In genomic region chr5:171850354-171850947, GRCh38 we compare ENCODE assay signal across 10 cellular contexts.
A peak's percentile ranks its signal among the peaks of the same experiment; 100 is the strongest.
DNase-seq lines count a peak whose midpoint lies in the region; ATAC-seq, FAIRE-seq and TF ChIP-seq lines count a peak whose summit lies in the region.
"Had no signal": no experiment of that assay in that cellular context is flagged by ENCODE, and none has a peak within 500 bp of the region (broad histone marks: within the 10 kb centered on the region; RNA-seq: fewer than 3 reads in every experiment).

No MANE protein-coding gene starts in this region.

- peak; percentile 42 to 78 (median 61) for TF ChIP-seq CTCF in K562 (IDR thresholded peaks at IDR 0.05 in 2 of 3, conservative IDR thresholded peaks at IDR 0.05 in 1 of 3; ENCODE audit: insufficient read depth in 2 of 3, low read depth in 1 of 3, low read length in 3 of 3)

- FAIRE-seq in K562 (lab: Jason Lieb, UNC): peak; percentile 67

- no peak for TF ChIP-seq POLR2A in K562 (conservative IDR thresholded peaks at IDR 0.05)

- peaks cover 2% of the 10 kb centered on the region for H3K79me1 ChIP-seq in mesenchymal stem cell (replicated peaks; ENCODE audit: low read length, poor library complexity, severe bottlenecking)

- 35% methylated on average over 7 of the region's 9 CpGs for WGBS in K562 (ENCODE audit: insufficient coverage, low coverage, missing lambda C conversion rate)
- 69% methylated on average over 7 of the region's 9 CpGs for WGBS in mesenchymal stem cell

- no peak overlapping the region for H2BK120ac ChIP-seq in mesenchymal stem cell (ENCODE audit: low read depth, low read length)

- H3K4me1 ChIP-seq in Karpas-422 (ENCODE audit: low read length) (no peaks in the 10 kb centered on the region), K562 (replicated peaks in 1 of 2; ENCODE audit: control insufficient read depth in 2 of 2, insufficient read depth in 2 of 2, low read length in 2 of 2) (peaks cover 0 to 11% of the 10 kb centered on the region in 2 experiments; a peak in 3 of 5 replicates), mesenchymal stem cell (ENCODE audit: control insufficient read depth, insufficient read depth, low read depth, low read length) (peaks cover 2% of the 10 kb centered on the region)
- H3K4me1 ChIP-seq: uterus had no signal

- no peak overlapping the region for H3K4me2 ChIP-seq in Karpas-422 (ENCODE audit: low read depth, low read length, poor library complexity, severe bottlenecking)
- no peak overlapping the region for H3K4me2 ChIP-seq in K562 (ENCODE audit: insufficient read depth, low read length)
- H3K4me2 ChIP-seq in mesenchymal stem cell (ENCODE audit: low read length, poor library complexity, severe bottlenecking): no peak overlapping the region

- H3K4me3 ChIP-seq in Karpas-422 (ENCODE audit: low read length) (no peak overlapping the region), K562 (no peak overlapping the region), mesenchymal stem cell (ENCODE audit: insufficient read depth in 1 of 2, low read depth in 1 of 2, low read length in 2 of 2) (peak overlapping the region in 1 of 2 experiments; percentile 8)
- H3K4me3 ChIP-seq: spleen, uterus had no signal

- H3K9me3 ChIP-seq in Karpas-422 (ENCODE audit: low read length) (no peaks in the 10 kb centered on the region), K562 (replicated peaks; ENCODE audit: control insufficient read depth, insufficient read depth, low read depth, low read length) (no peaks in the 10 kb centered on the region), mesenchymal stem cell (ENCODE audit: control insufficient read depth, low read length) (no peaks in the 10 kb centered on the region)
- H3K9me3 ChIP-seq: spleen, uterus had no signal

- H3K9me2 ChIP-seq in Karpas-422 (replicated peaks; ENCODE audit: insufficient read depth, low read length): no peaks in the 10 kb centered on the region

- H4K20me1 ChIP-seq in Karpas-422 (ENCODE audit: insufficient read depth, low read depth, low read length) (no peaks in the 10 kb centered on the region), K562 (replicated peaks; ENCODE audit: control insufficient read depth, insufficient read depth, low read length) (no peaks in the 10 kb centered on the region; the same call in 1 of the 2 replicates)

- no peak overlapping the region for H2BK15ac ChIP-seq in mesenchymal stem cell (ENCODE audit: low read depth, poor library complexity, severe bottlenecking)

- in situ Hi-C loops in K562 (cut with MboI): no loop called here

- H2BK5ac ChIP-seq in mesenchymal stem cell (ENCODE audit: low read depth, low read length, poor library complexity, severe bottlenecking): no peak overlapping the region

- no peaks in the 10 kb centered on the region for H3K9me1 ChIP-seq in K562 (ENCODE audit: control insufficient read depth, insufficient read depth, low read length)

- H3K23ac ChIP-seq in mesenchymal stem cell (ENCODE audit: low read length in 2 of 2): no peak overlapping the region

- no peak overlapping the region for H4K91ac ChIP-seq in mesenchymal stem cell (ENCODE audit: low read length)

- H3K27me3 ChIP-seq in Karpas-422 (ENCODE audit: low read length) (no peaks in the 10 kb centered on the region), K562 (ENCODE audit: control insufficient read depth in 2 of 2, insufficient read depth in 2 of 2, low read length in 2 of 2) (no peaks in the 10 kb centered on the region), mesenchymal stem cell (ENCODE audit: control insufficient read depth in 1 of 2, insufficient read depth in 1 of 2, low read length in 2 of 2) (no peaks in the 10 kb centered on the region)
- H3K27me3 ChIP-seq: spleen, uterus had no signal

- POLR2A ChIA-PET in K562 (lab: Yijun Ruan, JAX): no interaction called here

- peak in 1 of 2 experiments; percentile 56; a peak in 2 of 4 replicates for TF ChIP-seq RAD21 in K562 (CRISPR knock-in tag; conservative IDR thresholded peaks at IDR 0.05 in 1 of 2, IDR thresholded peaks at IDR 0.05 in 1 of 2)

- no peak for TF ChIP-seq EP300 in K562 (IDR thresholded peaks at IDR 0.05; ENCODE audit: low read length)

- H3K9ac ChIP-seq in Karpas-422 (ENCODE audit: low read length) (no peak overlapping the region), K562 (ENCODE audit: insufficient read depth in 1 of 2, low read depth in 2 of 2, low read length in 2 of 2) (no peak overlapping the region), mesenchymal stem cell (ENCODE audit: low read length) (peak overlapping the region; percentile 26)

- DNase-seq in GDM1 (lab: John Stamatoyannopoulos, UW) (peak; percentile 41), Karpas-422 (peak; percentile 60), K562 (ENCODE audit: extremely low read depth in 1 of 4, low spot score in 3 of 4) (peak in 2 of 4 experiments; percentile 38 to 42), mesenchymal stem cell (peak; percentile 10), NCI-H2107 treated with DMSO at 0.1 percent for 48 hours (lab: John Stamatoyannopoulos, UW; ENCODE audit: unreplicated experiment) (no peak)
- DNase-seq: spleen had no signal

- H3K18ac ChIP-seq in mesenchymal stem cell (ENCODE audit: low read depth in 1 of 2, low read length in 2 of 2): no peak overlapping the region

- no peak overlapping the region for H2BK12ac ChIP-seq in mesenchymal stem cell (ENCODE audit: low read length in 2 of 2)

- H3K36me3 ChIP-seq in Karpas-422 (ENCODE audit: insufficient read depth, low read length) (no peaks in the 10 kb centered on the region), K562 (ENCODE audit: control insufficient read depth, insufficient read depth, low read length) (no peaks in the 10 kb centered on the region), mesenchymal stem cell (ENCODE audit: control insufficient read depth in 1 of 2, insufficient read depth in 2 of 2, low read depth in 1 of 2, low read length in 2 of 2) (peaks cover 0 to 17% of the 10 kb centered on the region in 2 experiments)
- H3K36me3 ChIP-seq: uterus had no signal

- no peak overlapping the region for H4K8ac ChIP-seq in mesenchymal stem cell (ENCODE audit: low read length)

- CTCF ChIA-PET in K562 (lab: Yijun Ruan, JAX; ENCODE audit: low intra/inter-chr PET ratio): no interaction called here

- H2AFZ ChIP-seq in Karpas-422 (ENCODE audit: low read length) (no peak overlapping the region), K562 (ENCODE audit: low read depth, low read length) (no peak overlapping the region), mesenchymal stem cell (ENCODE audit: low read depth, low read length) (no peak overlapping the region)

- H3K27ac ChIP-seq in Karpas-422 (ENCODE audit: low read length): no peak overlapping the region
- H3K27ac ChIP-seq in K562 (ENCODE audit: extremely low read depth, low read depth, low read length): no peak overlapping the region
- H3K27ac ChIP-seq in mesenchymal stem cell (ENCODE audit: low read length, poor library complexity, severe bottlenecking): no peak overlapping the region
- H3K27ac ChIP-seq: spleen, uterus had no signal

- H3K79me2 ChIP-seq in Karpas-422 (ENCODE audit: low read length) (no peaks in the 10 kb centered on the region), K562 (ENCODE audit: control insufficient read depth, insufficient read depth, low read length) (no peaks in the 10 kb centered on the region)

- intact Hi-C loops in K562 (cut with micrococcal nuclease): no loop called here

- no peak overlapping the region for H2AK5ac ChIP-seq in mesenchymal stem cell (ENCODE audit: low read length, severe bottlenecking)

- H3K14ac ChIP-seq in mesenchymal stem cell (ENCODE audit: low read length in 2 of 2): no peak overlapping the region

- ATAC-seq in K562 (peak; percentile 74), HG03460 (IDR thresholded peaks at IDR 0.05; ENCODE audit: unreplicated experiment) (no peak), HG02623 (IDR thresholded peaks at IDR 0.05; ENCODE audit: unreplicated experiment) (no peak), GM21717 (IDR thresholded peaks at IDR 0.05; ENCODE audit: unreplicated experiment) (no peak)

- no peak overlapping the region for H3K4ac ChIP-seq in mesenchymal stem cell (ENCODE audit: low read depth in 1 of 2, low read length in 2 of 2)

- no TSS peak for BruUV-seq in K562 (replicated peaks; lab: Mats Ljungman, UMichigan)

TF ChIP-seq in K562, 482 proteins besides CTCF, POLR2A, EP300 and RAD21 (continues in another document):
- TF ChIP-seq ZBTB33 (CRISPR knock-in tag; IDR thresholded peaks at IDR 0.05) (no peak), KLF16 (IDR thresholded peaks at IDR 0.05) (no peak), MAZ (CRISPR knock-in tag; conservative IDR thresholded peaks at IDR 0.05 in 1 of 2, IDR thresholded peaks at IDR 0.05 in 1 of 2) (no peak), IFI16 (CRISPR knock-in tag; IDR thresholded peaks at IDR 0.05) (no peak), ZNF384 (IDR thresholded peaks at IDR 0.05; ENCODE audit: low read depth, low read length) (no peak), HOMEZ (CRISPR knock-in tag; IDR thresholded peaks at IDR 0.05) (no peak)
